13 cellular contexts compared by ENCODE assay signal in the genomic region with DNA sequence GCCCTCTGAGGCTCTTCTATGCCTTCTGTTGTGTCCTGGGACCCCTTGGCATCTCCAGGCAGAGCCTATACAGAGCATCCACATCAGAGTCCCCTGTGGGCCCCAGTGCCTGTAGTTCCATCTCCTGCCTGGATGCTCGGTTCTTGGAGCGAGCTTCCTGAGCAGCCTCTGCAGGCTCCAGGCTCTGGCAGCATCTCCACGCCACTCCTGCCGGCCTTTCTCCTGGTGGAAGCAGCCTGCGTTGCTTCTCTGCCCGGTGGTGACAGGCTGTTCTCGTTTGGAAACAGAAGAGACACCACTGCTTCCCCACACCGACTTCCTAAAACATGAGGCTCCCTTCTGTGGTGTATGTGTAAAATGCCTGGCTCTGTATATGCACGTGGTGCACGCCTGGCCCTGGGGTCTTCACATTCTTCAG. TPM values are rescaled to one million over a fixed set of nuclear protein-coding genes. Genes with fewer than 3 reads are reported as not detected.
DNase-seq lines count a peak whose midpoint lies in the region; ATAC-seq, FAIRE-seq and TF ChIP-seq lines count a peak whose summit lies in the region.
"Had no signal": no experiment of that assay in that cellular context is flagged by ENCODE, and none has a peak within 500 bp of the region (broad histone marks: within the 10 kb centered on the region; RNA-seq: fewer than 3 reads in every experiment).

No MANE protein-coding gene starts in this region.

- FAIRE-seq in GM12891 (lab: Jason Lieb, UNC), result no peak
- FAIRE-seq: colon had no signal

- H3K4me1 ChIP-seq in heart left ventricle, result peaks cover 0 to 62% (median 34%) of the 10 kb centered on the region in 12 donors
- H3K4me1 ChIP-seq: prostate gland had no signal

- H3K4me3 ChIP-seq in heart left ventricle, result no peak overlapping the region
- H3K4me3 ChIP-seq: prostate gland, thoracic aorta had no signal

- peak overlapping the region; percentile 30 for H3K27ac Mint-ChIP-seq in activated naive CD4-positive, alpha-beta T cell treated with anti-CD3 and anti-CD28 coated beads, Interleukin-2, amount 50 U/mL, for 24 hours
- H3K27ac Mint-ChIP-seq in activated T-helper 17 cell treated with anti-CD3 and anti-CD28 coated beads, Interleukin-2, amount 50 U/mL, for 72 hours, result peak overlapping the region; percentile 75
- peak overlapping the region; percentile 68 to 69 for H3K27ac Mint-ChIP-seq in stimulated activated naive CD8-positive, alpha-beta T cell treated with anti-CD3 and anti-CD28 coated beads, Interleukin-15, amount 100 ng/mL, for 72 hours

- intact Hi-C loops in heart left ventricle (cut with DNase I), result loop anchor here in 1 of 10 donors (5.0 kb wide), 1 partner anchor 51 kb away; the partner anchor contains the start of gene BCR

- peak in 1 of 12 donors; percentile 25 for TF ChIP-seq CTCF in heart left ventricle (IDR thresholded peaks at IDR 0.05)

- peaks cover 20% of the 10 kb centered on the region for H3K36me3 Mint-ChIP-seq in activated naive CD4-positive, alpha-beta T cell treated with anti-CD3 and anti-CD28 coated beads, Interleukin-2, amount 50 U/mL, for 24 hours
- H3K36me3 Mint-ChIP-seq in activated T-helper 17 cell treated with anti-CD3 and anti-CD28 coated beads, Interleukin-2, amount 50 U/mL, for 72 hours (ENCODE audit: low read depth), result peaks cover 12% of the 10 kb centered on the region

- H3K36me3 ChIP-seq in heart left ventricle, result no peaks in the 10 kb centered on the region
- H3K36me3 ChIP-seq: prostate gland had no signal

- peak overlapping the region; percentile 36 for H3K4me3 Mint-ChIP-seq in activated naive CD4-positive, alpha-beta T cell treated with anti-CD3 and anti-CD28 coated beads, Interleukin-2, amount 50 U/mL, for 24 hours
- H3K4me3 Mint-ChIP-seq in activated T-helper 17 cell treated with anti-CD3 and anti-CD28 coated beads, Interleukin-2, amount 50 U/mL, for 72 hours, result no peak overlapping the region
- H3K4me3 Mint-ChIP-seq in stimulated activated naive CD8-positive, alpha-beta T cell treated with anti-CD3 and anti-CD28 coated beads, Interleukin-15, amount 100 ng/mL, for 72 hours, result no peak overlapping the region

- peak overlapping the region in 1 of 12 donors; percentile 20 for H3K27ac ChIP-seq in heart left ventricle
- H3K27ac ChIP-seq: prostate gland, thoracic aorta had no signal

- ATAC-seq in activated T-helper 17 cell treated with anti-CD3 and anti-CD28 coated beads, Interleukin-2, amount 50 U/mL, for 72 hours (replicated peaks), result no peak
- ATAC-seq in heart left ventricle (peak; percentile 12 to 48 (median 36)), HG03432 (IDR thresholded peaks at IDR 0.05; ENCODE audit: unreplicated experiment) (no peak)
- ATAC-seq in stimulated activated naive CD8-positive, alpha-beta T cell treated with anti-CD3 and anti-CD28 coated beads, Interleukin-15, amount 100 ng/mL, for 72 hours, result no peak

- H3K9me3 Mint-ChIP-seq in activated naive CD4-positive, alpha-beta T cell treated with anti-CD3 and anti-CD28 coated beads, Interleukin-2, amount 50 U/mL, for 24 hours, result peaks cover 6% of the 10 kb centered on the region
- no peaks in the 10 kb centered on the region for H3K9me3 Mint-ChIP-seq in activated T-helper 17 cell treated with anti-CD3 and anti-CD28 coated beads, Interleukin-2, amount 50 U/mL, for 72 hours
- H3K9me3 Mint-ChIP-seq in stimulated activated naive CD8-positive, alpha-beta T cell treated with anti-CD3 and anti-CD28 coated beads, Interleukin-15, amount 100 ng/mL, for 72 hours, result peaks cover 11% of the 10 kb centered on the region in 2 donors

- H3K4me1 Mint-ChIP-seq in activated naive CD4-positive, alpha-beta T cell treated with anti-CD3 and anti-CD28 coated beads, Interleukin-2, amount 50 U/mL, for 24 hours, result peaks cover 72% of the 10 kb centered on the region
- peaks cover 44% of the 10 kb centered on the region for H3K4me1 Mint-ChIP-seq in activated T-helper 17 cell treated with anti-CD3 and anti-CD28 coated beads, Interleukin-2, amount 50 U/mL, for 72 hours
- H3K4me1 Mint-ChIP-seq in stimulated activated naive CD8-positive, alpha-beta T cell treated with anti-CD3 and anti-CD28 coated beads, Interleukin-15, amount 100 ng/mL, for 72 hours, result peaks cover 76% of the 10 kb centered on the region

- no peaks in the 10 kb centered on the region for H3K27me3 Mint-ChIP-seq in activated naive CD4-positive, alpha-beta T cell treated with anti-CD3 and anti-CD28 coated beads, Interleukin-2, amount 50 U/mL, for 24 hours
- no peaks in the 10 kb centered on the region for H3K27me3 Mint-ChIP-seq in activated T-helper 17 cell treated with anti-CD3 and anti-CD28 coated beads, Interleukin-2, amount 50 U/mL, for 72 hours
- H3K27me3 Mint-ChIP-seq in stimulated activated naive CD8-positive, alpha-beta T cell treated with anti-CD3 and anti-CD28 coated beads, Interleukin-15, amount 100 ng/mL, for 72 hours, result no peaks in the 10 kb centered on the region

- TF ChIP-seq POLR2A in heart left ventricle (IDR thresholded peaks at IDR 0.05) (no peak), GM12891 (IDR thresholded peaks at IDR 0.05; ENCODE audit: low read depth, low read length) (no peak)

- H3K27me3 ChIP-seq in heart left ventricle, result no peaks in the 10 kb centered on the region

- no peak for DNase-seq in activated naive CD4-positive, alpha-beta T cell (lab: John Stamatoyannopoulos, UW)
- DNase-seq in heart left ventricle (peak in 3 of 5 donors; percentile 43 to 79 (median 63)), GM12891 (ENCODE audit: insufficient read length, low spot score) (no peak), UCSD-AML1 (lab: John Stamatoyannopoulos, UW; ENCODE audit: unreplicated experiment) (no peak)
- no peak for DNase-seq in stimulated activated naive CD8-positive, alpha-beta T cell treated with anti-CD3 and anti-CD28 coated beads, Interleukin-15, amount 100 ng/mL, for 72 hours
- DNase-seq: AML-193, NCI-H1436 had no signal

- peaks cover 0 to 17% (median 11%) of the 10 kb centered on the region in 12 donors for H3K9me3 ChIP-seq in heart left ventricle
- H3K9me3 ChIP-seq: prostate gland had no signal

- WGBS in heart left ventricle, 4 donors, result 60 to 76% (median 61%) methylated on average over 10 of the region's 10 CpGs

TF ChIP-seq in GM12891, 5 proteins besides CTCF, POLR2A, EP300 and RAD21:
- TF ChIP-seq TAF1 (IDR thresholded peaks at IDR 0.05; ENCODE audit: low read depth, low read length) (no peak), POLR2AphosphoS5 (IDR thresholded peaks at IDR 0.05; ENCODE audit: low read depth, low read length) (no peak), POU2F2 (IDR thresholded peaks at IDR 0.05; ENCODE audit: low read depth, low read length) (no peak), PAX5 (IDR thresholded peaks at IDR 0.05; ENCODE audit: insufficient read depth, low read length, severe bottlenecking) (no peak)

RNA-seq across cellular contexts. Expression of gene BCR, which starts 52.8 kb away (rescaled TPM):
- total RNA-seq in activated T-helper 17 cell treated with anti-CD3 and anti-CD28 coated beads, Interleukin-2, amount 50 U/mL, for 72 hours, result 10 to 100 TPM; 43.3 to 50.3 TPM
- total RNA-seq in heart left ventricle, result 10 to 100 TPM; 24.0 to 51.1 (median 29.3) TPM
- polyA plus RNA-seq in heart left ventricle, result 10 to 100 TPM; 12.6 to 22.4 TPM
- 12.5 TPM for polyA plus RNA-seq in GM12891 (2012; ENCODE audit: low read depth, missing spikeins)

Comparison
In these comparisons a context has a peak if more than half of its experiments do, and no peak if none do; other contexts are left out.
1. DNase-seq: peak in heart left ventricle (3 of 5); none in activated naive CD4-positive, alpha-beta T cell (0 of 4), stimulated activated naive CD8-positive, alpha-beta T cell treated with anti-CD3 and anti-CD28 coated beads, Interleukin-15, amount 100 ng/mL, for 72 hours (0 of 2), GM12891 (single experiment) and UCSD-AML1 (single experiment).
2. ATAC-seq: peak in heart left ventricle (4 of 4); none in activated T-helper 17 cell treated with anti-CD3 and anti-CD28 coated beads, Interleukin-2, amount 50 U/mL, for 72 hours (single experiment), stimulated activated naive CD8-positive, alpha-beta T cell treated with anti-CD3 and anti-CD28 coated beads, Interleukin-15, amount 100 ng/mL, for 72 hours (single experiment) and HG03432 (single experiment).
3. Peak in every context shown above with its lines, with median percentiles within 50 percentile points of each other: H3K27ac Mint-ChIP-seq.